ENCODE assay signal across 18 cellular contexts in the genomic region with DNA sequence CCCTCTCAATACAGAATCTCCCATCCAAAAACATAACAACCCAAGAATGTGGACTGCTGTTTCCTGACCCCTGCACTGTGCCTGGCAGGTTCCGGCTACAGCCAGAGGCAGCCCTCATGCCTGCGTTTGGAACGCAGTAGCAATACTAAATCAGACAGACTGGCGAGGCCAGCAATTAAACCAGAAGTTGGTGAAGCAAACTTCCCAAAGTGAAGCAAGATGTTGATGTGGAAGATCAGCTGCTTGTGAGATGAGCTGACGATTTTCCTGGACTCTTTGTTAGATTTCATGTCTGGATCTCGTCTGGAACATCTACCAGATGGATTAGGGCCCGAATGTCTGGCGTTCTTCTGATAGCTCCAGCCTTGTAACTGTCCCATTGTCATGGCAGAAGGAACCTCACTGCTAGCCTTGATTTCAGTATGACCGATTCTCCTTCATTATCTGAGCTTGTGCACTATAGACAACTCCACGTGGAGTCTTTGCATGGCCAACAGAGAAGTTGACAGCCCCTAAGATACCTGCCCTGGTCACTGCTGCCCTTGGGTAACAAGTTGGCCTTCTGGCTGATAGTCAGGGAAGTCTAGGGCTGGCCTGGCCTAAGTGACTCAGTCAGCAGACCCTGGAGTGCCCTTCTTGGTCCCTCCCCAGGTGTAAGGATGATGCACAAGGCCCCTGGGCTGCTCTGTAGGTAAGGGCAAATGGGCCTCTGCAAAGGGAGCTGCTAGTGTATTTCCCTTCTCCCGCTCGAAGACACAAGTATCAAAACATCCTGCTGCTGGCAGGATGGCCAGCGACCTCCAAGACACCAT.
DNase-seq lines count a peak whose midpoint lies in the region; ATAC-seq and TF ChIP-seq lines count a peak whose summit lies in the region.
"Had no signal": no experiment of that assay in that cellular context is flagged by ENCODE, and none has a peak within 500 bp of the region (broad histone marks: within the 10 kb centered on the region; RNA-seq: fewer than 3 reads in every experiment).

No MANE protein-coding gene starts in this region.

- no peak for ATAC-seq in RWPE2 (ENCODE audit: low read depth)
- ATAC-seq in T-cell (replicated peaks in 1 of 4), result no peak
- ATAC-seq in GM18858 (IDR thresholded peaks at IDR 0.05; ENCODE audit: unreplicated experiment), result no peak
- ATAC-seq: Panc1 had no signal

- no peaks in the 10 kb centered on the region for H3K27me3 ChIP-seq in RWPE2 (ENCODE audit: insufficient read depth, poor library complexity, severe bottlenecking)
- no peaks in the 10 kb centered on the region for H3K27me3 ChIP-seq in spleen (replicated peaks in 1 of 7)

- WGBS in spleen, 5 donors, result 79 to 86% (median 82%) methylated on average over 13 of the region's 13 CpGs

- no peak overlapping the region for H3K4me3 Mint-ChIP-seq in T-cell
- H3K4me3 Mint-ChIP-seq: CD4-positive, CD25-positive, alpha-beta regulatory T cell had no signal

- H3K9me3 ChIP-seq in RWPE2 (ENCODE audit: severe bottlenecking), result no peaks in the 10 kb centered on the region
- no peaks in the 10 kb centered on the region for H3K9me3 ChIP-seq in spleen
- H3K9me3 ChIP-seq: HAP-1 had no signal

- H3K27ac Mint-ChIP-seq in T-cell, result no peak overlapping the region
- H3K27ac Mint-ChIP-seq: CD4-positive, CD25-positive, alpha-beta regulatory T cell had no signal

- TF ChIP-seq CTCF in RWPE2 (IDR thresholded peaks at IDR 0.05; ENCODE audit: poor library complexity, severe bottlenecking) (no peak), coronary artery (IDR thresholded peaks at IDR 0.05) (no peak), spleen (IDR thresholded peaks at IDR 0.05 in 8 of 11, conservative IDR thresholded peaks at IDR 0.05 in 3 of 11) (no peak), GM10248 (IDR thresholded peaks at IDR 0.05; ENCODE audit: control extremely low read depth, extremely low read depth, low read depth, missing control alignments) (no peak)

- POLR2A ChIA-PET in T-cell (lab: Charles Lee) (no interaction called here), GM10248 (lab: Yijun Ruan, JAX) (no interaction called here)

- no peak overlapping the region for H3K27ac ChIP-seq in RWPE2 (ENCODE audit: poor library complexity, severe bottlenecking)
- peak overlapping the region; percentile 69 to 75 for H3K27ac ChIP-seq in coronary artery
- no peak overlapping the region for H3K27ac ChIP-seq in spleen

- H3K9me3 Mint-ChIP-seq in T-cell, result no peaks in the 10 kb centered on the region
- H3K9me3 Mint-ChIP-seq: CD4-positive, CD25-positive, alpha-beta regulatory T cell had no signal

- intact Hi-C loops in spleen (cut with DNase I; ENCODE audit: low total_unique reads), result no loop called here

- no peaks in the 10 kb centered on the region for H3K27me3 Mint-ChIP-seq in T-cell
- H3K27me3 Mint-ChIP-seq: CD4-positive, CD25-positive, alpha-beta regulatory T cell had no signal

- H3K36me3 ChIP-seq in RWPE2 (ENCODE audit: low read depth) (no peaks in the 10 kb centered on the region), spleen (no peaks in the 10 kb centered on the region)
- H3K36me3 ChIP-seq: HAP-1 had no signal

- H3K4me3 ChIP-seq in RWPE2 (ENCODE audit: severe bottlenecking), result no peak overlapping the region
- H3K4me3 ChIP-seq in coronary artery, result no peak overlapping the region
- H3K4me3 ChIP-seq in spleen, result no peak overlapping the region
- H3K4me3 ChIP-seq: HAP-1 had no signal

- CTCF ChIA-PET in T-cell (lab: Charles Lee), result no interaction called here
- CTCF ChIA-PET in GM10248 (lab: Yijun Ruan, JAX), result no interaction called here

- H3K36me3 Mint-ChIP-seq in T-cell, result peaks cover 2% of the 10 kb centered on the region
- H3K36me3 Mint-ChIP-seq: CD4-positive, CD25-positive, alpha-beta regulatory T cell had no signal

- H3K4me1 ChIP-seq in RWPE2 (ENCODE audit: insufficient read depth, poor library complexity, severe bottlenecking), result no peaks in the 10 kb centered on the region
- no peaks in the 10 kb centered on the region for H3K4me1 ChIP-seq in spleen
- H3K4me1 ChIP-seq: HAP-1 had no signal

- DNase-seq in RWPE2 (ENCODE audit: low spot score) (peak; percentile 43), coronary artery (ENCODE audit: low spot score) (no peak), mesenteric fat pad (ENCODE audit: low spot score) (peak; percentile 37), spleen (peak; percentile 21), T-cell (no peak), kidney tubule cell (ENCODE audit: low spot score) (no peak), GM10248 (ENCODE audit: extremely low spot score) (no peak)
- DNase-seq: AML-193; CD4-positive, CD25-positive, alpha-beta regulatory T cell; IMR-90; Kasumi-1; NCI-H1105 treated with DMSO at 0.1 percent for 48 hours; NCI-H2029; NCI-H2171 treated with DMSO at 0.1 percent for 48 hours; NCI-H82 had no signal

- no peak for TF ChIP-seq POLR2A in spleen (IDR thresholded peaks at IDR 0.05)

- H3K4me1 Mint-ChIP-seq in T-cell, result no peaks in the 10 kb centered on the region

Comparison
In these comparisons a context has a peak if more than half of its experiments do, and no peak if none do; other contexts are left out.
1. DNase-seq: peak in RWPE2 (single experiment), mesenteric fat pad (single experiment) and spleen (single experiment); none in coronary artery (single experiment), T-cell (0 of 34), kidney tubule cell (single experiment) and GM10248 (single experiment).
2. H3K27ac ChIP-seq: peak in coronary artery (2 of 2); none in RWPE2 (single experiment) and spleen (0 of 8).